1 cellular context compared by ENCODE assay signal in the genomic region with DNA sequence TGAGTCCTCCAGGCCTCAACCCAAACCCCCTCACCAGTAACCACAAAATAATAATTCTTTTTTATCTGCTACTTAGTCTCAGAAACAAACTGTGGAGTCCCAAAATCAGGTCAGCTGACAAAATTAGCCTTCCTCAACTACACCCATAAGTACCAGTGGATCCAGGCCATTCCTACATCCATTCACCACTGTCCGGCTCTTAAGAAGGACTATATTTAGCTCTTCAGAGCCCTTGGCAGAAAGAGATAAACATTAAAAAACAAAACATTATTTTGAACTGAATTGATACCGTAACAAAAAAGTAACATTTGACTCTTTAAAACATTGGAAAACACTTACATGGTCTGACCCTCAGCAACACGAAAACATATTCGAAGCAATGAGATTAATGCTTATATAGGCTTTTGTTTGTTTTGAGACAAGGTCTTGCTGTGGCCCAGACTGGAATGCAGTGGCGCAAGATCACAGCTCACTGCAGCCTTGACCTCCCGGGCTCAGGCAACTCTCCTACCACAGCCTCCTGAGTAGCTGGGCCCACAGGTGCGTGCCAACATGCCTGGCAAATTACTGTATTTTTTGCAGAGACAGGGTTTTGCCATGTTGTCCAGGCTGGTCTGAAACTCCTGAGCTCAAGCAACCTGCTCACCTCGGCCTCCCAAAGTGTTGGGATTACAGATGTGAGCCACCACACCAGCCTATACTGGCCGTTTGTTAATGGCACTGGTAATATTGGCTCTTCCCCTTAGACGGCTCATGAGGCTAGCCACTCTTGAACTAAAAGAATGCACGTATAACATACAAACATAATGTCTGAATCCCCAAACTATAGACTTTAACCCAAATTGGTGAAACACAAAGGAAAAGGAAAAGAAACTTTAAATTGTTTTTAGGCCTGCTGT.
TF ChIP-seq lines count a peak whose summit lies in the region.

No MANE protein-coding gene starts in this region.

TF ChIP-seq in HepG2, 621 proteins besides CTCF, POLR2A, EP300 and RAD21 (continued from another document and continues in another):
- TF ChIP-seq, protein P1, sequence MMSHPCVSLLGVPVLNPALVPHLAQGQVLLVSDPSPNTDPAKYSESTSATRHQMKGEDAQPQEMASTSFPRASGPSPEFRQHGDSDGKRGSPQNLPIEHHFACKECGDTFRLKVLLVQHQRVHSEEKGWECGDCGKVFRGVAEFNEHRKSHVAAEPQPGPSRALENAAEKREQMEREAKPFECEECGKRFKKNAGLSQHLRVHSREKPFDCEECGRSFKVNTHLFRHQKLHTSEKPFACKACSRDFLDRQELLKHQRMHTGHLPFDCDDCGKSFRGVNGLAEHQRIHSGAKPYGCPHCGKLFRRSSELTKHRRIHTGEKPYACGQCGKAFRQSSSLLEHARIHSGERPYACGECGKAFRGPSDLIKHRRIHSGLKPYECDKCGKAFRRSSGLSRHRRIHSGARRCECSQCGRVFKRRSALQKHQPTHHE (CRISPR knock-in tag; IDR thresholded peaks at IDR 0.05; ENCODE audit: borderline replicate concordance) = peak; percentile 86; the same call in 1 of the 2 replicates
- no peak for TF ChIP-seq ZC3H13 (CRISPR knock-in tag; IDR thresholded peaks at IDR 0.05)
- TF ChIP-seq HIVEP1 (CRISPR knock-in tag; IDR thresholded peaks at IDR 0.05) = no peak
- TF ChIP-seq CBX5 (CRISPR knock-in tag; IDR thresholded peaks at IDR 0.05; ENCODE audit: borderline replicate concordance) = peak; percentile 89; the same call in 1 of the 2 replicates
- peak; percentile 83 for TF ChIP-seq HDAC1 (CRISPR knock-in tag; IDR thresholded peaks at IDR 0.05)
- TF ChIP-seq, protein P2, sequence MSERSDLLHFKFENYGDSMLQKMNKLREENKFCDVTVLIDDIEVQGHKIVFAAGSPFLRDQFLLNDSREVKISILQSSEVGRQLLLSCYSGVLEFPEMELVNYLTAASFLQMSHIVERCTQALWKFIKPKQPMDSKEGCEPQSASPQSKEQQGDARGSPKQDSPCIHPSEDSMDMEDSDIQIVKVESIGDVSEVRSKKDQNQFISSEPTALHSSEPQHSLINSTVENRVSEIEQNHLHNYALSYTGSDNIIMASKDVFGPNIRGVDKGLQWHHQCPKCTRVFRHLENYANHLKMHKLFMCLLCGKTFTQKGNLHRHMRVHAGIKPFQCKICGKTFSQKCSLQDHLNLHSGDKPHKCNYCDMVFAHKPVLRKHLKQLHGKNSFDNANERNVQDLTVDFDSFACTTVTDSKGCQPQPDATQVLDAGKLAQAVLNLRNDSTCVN (CRISPR knock-in tag; IDR thresholded peaks at IDR 0.05; ENCODE audit: borderline replicate concordance) = peak; percentile 77; the same call in 1 of the 2 replicates
- TF ChIP-seq CHCHD3 (CRISPR knock-in tag; IDR thresholded peaks at IDR 0.05) = no peak
- TF ChIP-seq NCOA5 (CRISPR knock-in tag; IDR thresholded peaks at IDR 0.05) = no peak
- no peak for TF ChIP-seq ZNF570 (CRISPR knock-in tag; IDR thresholded peaks at IDR 0.05; ENCODE audit: borderline replicate concordance)
- TF ChIP-seq, protein P3, sequence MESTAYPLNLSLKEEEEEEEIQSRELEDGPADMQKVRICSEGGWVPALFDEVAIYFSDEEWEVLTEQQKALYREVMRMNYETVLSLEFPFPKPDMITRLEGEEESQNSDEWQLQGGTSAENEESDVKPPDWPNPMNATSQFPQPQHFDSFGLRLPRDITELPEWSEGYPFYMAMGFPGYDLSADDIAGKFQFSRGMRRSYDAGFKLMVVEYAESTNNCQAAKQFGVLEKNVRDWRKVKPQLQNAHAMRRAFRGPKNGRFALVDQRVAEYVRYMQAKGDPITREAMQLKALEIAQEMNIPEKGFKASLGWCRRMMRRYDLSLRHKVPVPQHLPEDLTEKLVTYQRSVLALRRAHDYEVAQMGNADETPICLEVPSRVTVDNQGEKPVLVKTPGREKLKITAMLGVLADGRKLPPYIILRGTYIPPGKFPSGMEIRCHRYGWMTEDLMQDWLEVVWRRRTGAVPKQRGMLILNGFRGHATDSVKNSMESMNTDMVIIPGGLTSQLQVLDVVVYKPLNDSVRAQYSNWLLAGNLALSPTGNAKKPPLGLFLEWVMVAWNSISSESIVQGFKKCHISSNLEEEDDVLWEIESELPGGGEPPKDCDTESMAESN (CRISPR knock-in tag; conservative IDR thresholded peaks at IDR 0.05) = peak; percentile 87
- peak; percentile 54; the same call in 1 of the 2 replicates for TF ChIP-seq HNF4G (IDR thresholded peaks at IDR 0.05; ENCODE audit: borderline replicate concordance, low read depth, low read length)
- no peak for TF ChIP-seq HNF4G (CRISPR knock-in tag; IDR thresholded peaks at IDR 0.05; ENCODE audit: borderline replicate concordance, low read depth)
- TF ChIP-seq, protein P4, sequence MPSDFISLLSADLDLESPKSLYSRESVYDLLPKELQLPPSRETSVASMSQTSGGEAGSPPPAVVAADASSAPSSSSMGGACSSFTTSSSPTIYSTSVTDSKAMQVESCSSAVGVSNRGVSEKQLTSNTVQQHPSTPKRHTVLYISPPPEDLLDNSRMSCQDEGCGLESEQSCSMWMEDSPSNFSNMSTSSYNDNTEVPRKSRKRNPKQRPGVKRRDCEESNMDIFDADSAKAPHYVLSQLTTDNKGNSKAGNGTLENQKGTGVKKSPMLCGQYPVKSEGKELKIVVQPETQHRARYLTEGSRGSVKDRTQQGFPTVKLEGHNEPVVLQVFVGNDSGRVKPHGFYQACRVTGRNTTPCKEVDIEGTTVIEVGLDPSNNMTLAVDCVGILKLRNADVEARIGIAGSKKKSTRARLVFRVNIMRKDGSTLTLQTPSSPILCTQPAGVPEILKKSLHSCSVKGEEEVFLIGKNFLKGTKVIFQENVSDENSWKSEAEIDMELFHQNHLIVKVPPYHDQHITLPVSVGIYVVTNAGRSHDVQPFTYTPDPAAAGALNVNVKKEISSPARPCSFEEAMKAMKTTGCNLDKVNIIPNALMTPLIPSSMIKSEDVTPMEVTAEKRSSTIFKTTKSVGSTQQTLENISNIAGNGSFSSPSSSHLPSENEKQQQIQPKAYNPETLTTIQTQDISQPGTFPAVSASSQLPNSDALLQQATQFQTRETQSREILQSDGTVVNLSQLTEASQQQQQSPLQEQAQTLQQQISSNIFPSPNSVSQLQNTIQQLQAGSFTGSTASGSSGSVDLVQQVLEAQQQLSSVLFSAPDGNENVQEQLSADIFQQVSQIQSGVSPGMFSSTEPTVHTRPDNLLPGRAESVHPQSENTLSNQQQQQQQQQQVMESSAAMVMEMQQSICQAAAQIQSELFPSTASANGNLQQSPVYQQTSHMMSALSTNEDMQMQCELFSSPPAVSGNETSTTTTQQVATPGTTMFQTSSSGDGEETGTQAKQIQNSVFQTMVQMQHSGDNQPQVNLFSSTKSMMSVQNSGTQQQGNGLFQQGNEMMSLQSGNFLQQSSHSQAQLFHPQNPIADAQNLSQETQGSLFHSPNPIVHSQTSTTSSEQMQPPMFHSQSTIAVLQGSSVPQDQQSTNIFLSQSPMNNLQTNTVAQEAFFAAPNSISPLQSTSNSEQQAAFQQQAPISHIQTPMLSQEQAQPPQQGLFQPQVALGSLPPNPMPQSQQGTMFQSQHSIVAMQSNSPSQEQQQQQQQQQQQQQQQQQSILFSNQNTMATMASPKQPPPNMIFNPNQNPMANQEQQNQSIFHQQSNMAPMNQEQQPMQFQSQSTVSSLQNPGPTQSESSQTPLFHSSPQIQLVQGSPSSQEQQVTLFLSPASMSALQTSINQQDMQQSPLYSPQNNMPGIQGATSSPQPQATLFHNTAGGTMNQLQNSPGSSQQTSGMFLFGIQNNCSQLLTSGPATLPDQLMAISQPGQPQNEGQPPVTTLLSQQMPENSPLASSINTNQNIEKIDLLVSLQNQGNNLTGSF (CRISPR knock-in tag; IDR thresholded peaks at IDR 0.05) = no peak
- TF ChIP-seq, protein P5, sequence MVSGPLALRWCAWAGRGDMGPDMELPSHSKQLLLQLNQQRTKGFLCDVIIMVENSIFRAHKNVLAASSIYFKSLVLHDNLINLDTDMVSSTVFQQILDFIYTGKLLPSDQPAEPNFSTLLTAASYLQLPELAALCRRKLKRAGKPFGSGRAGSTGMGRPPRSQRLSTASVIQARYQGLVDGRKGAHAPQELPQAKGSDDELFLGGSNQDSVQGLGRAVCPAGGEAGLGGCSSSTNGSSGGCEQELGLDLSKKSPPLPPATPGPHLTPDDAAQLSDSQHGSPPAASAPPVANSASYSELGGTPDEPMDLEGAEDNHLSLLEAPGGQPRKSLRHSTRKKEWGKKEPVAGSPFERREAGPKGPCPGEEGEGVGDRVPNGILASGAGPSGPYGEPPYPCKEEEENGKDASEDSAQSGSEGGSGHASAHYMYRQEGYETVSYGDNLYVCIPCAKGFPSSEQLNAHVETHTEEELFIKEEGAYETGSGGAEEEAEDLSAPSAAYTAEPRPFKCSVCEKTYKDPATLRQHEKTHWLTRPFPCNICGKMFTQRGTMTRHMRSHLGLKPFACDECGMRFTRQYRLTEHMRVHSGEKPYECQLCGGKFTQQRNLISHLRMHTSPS (CRISPR knock-in tag; IDR thresholded peaks at IDR 0.05; ENCODE audit: low read depth) = peak; percentile 96
- no peak for TF ChIP-seq ZBTB21 (CRISPR knock-in tag; IDR thresholded peaks at IDR 0.05)
- peak; percentile 75; the same call in 1 of the 2 replicates for TF ChIP-seq ZNF766 (CRISPR knock-in tag; IDR thresholded peaks at IDR 0.05; ENCODE audit: borderline replicate concordance)
- peak; percentile 80 for TF ChIP-seq ELF3 (CRISPR knock-in tag; IDR thresholded peaks at IDR 0.05)
- peak; percentile 79 for TF ChIP-seq KDM1A (CRISPR knock-in tag; IDR thresholded peaks at IDR 0.05)
- no peak for TF ChIP-seq EZH2 (conservative IDR thresholded peaks at IDR 0.05; ENCODE audit: low read depth, low read length)
- TF ChIP-seq, protein P6, sequence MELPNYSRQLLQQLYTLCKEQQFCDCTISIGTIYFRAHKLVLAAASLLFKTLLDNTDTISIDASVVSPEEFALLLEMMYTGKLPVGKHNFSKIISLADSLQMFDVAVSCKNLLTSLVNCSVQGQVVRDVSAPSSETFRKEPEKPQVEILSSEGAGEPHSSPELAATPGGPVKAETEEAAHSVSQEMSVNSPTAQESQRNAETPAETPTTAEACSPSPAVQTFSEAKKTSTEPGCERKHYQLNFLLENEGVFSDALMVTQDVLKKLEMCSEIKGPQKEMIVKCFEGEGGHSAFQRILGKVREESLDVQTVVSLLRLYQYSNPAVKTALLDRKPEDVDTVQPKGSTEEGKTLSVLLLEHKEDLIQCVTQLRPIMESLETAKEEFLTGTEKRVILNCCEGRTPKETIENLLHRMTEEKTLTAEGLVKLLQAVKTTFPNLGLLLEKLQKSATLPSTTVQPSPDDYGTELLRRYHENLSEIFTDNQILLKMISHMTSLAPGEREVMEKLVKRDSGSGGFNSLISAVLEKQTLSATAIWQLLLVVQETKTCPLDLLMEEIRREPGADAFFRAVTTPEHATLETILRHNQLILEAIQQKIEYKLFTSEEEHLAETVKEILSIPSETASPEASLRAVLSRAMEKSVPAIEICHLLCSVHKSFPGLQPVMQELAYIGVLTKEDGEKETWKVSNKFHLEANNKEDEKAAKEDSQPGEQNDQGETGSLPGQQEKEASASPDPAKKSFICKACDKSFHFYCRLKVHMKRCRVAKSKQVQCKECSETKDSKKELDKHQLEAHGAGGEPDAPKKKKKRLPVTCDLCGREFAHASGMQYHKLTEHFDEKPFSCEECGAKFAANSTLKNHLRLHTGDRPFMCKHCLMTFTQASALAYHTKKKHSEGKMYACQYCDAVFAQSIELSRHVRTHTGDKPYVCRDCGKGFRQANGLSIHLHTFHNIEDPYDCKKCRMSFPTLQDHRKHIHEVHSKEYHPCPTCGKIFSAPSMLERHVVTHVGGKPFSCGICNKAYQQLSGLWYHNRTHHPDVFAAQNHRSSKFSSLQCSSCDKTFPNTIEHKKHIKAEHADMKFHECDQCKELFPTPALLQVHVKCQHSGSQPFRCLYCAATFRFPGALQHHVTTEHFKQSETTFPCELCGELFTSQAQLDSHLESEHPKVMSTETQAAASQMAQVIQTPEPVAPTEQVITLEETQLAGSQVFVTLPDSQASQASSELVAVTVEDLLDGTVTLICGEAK (IDR thresholded peaks at IDR 0.05) = no peak
- TF ChIP-seq, protein P6 (CRISPR knock-in tag; IDR thresholded peaks at IDR 0.05) = peak; percentile 37; the same call in 1 of the 2 replicates
- no peak for TF ChIP-seq KLF9 (CRISPR knock-in tag; IDR thresholded peaks at IDR 0.05; ENCODE audit: low read depth)
- no peak for TF ChIP-seq ZNF7 (CRISPR knock-in tag; IDR thresholded peaks at IDR 0.05)
- TF ChIP-seq PRPF4 (IDR thresholded peaks at IDR 0.05; ENCODE audit: low read depth, low read length, poor library complexity, severe bottlenecking) = no peak
- TF ChIP-seq TCF12 (IDR thresholded peaks at IDR 0.05) = no peak
- peak; percentile 74 for TF ChIP-seq TCF12 (CRISPR knock-in tag; IDR thresholded peaks at IDR 0.05)
- no peak for TF ChIP-seq NR1H2 (CRISPR knock-in tag; IDR thresholded peaks at IDR 0.05; ENCODE audit: borderline replicate concordance, low read depth)
- TF ChIP-seq, protein P7, sequence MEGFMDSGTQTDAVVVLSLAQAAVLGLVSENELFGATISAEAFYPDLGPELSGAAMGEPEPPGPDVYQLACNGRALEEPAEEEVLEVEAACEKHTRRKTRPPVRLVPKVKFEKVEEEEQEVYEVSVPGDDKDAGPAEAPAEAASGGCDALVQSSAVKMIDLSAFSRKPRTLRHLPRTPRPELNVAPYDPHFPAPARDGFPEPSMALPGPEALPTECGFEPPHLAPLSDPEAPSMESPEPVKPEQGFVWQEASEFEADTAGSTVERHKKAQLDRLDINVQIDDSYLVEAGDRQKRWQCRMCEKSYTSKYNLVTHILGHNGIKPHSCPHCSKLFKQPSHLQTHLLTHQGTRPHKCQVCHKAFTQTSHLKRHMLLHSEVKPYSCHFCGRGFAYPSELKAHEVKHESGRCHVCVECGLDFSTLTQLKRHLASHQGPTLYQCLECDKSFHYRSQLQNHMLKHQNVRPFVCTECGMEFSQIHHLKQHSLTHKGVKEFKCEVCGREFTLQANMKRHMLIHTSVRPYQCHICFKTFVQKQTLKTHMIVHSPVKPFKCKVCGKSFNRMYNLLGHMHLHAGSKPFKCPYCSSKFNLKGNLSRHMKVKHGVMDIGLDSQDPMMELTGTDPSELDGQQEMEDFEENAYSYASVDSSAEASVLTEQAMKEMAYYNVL (CRISPR knock-in tag; IDR thresholded peaks at IDR 0.05; ENCODE audit: borderline replicate concordance) = peak; percentile 71; the same call in 1 of the 2 replicates
